ENCODE assay signal across 14 cellular contexts in genomic region chr3:121822973-121823372, GRCh38. TPM values are rescaled to one million over a fixed set of nuclear protein-coding genes. Genes with fewer than 3 reads are reported as not detected.
DNase-seq lines count a peak whose midpoint lies in the region; ATAC-seq, FAIRE-seq and TF ChIP-seq lines count a peak whose summit lies in the region.
"Had no signal": no experiment of that assay in that cellular context is flagged by ENCODE, and none has a peak within 500 bp of the region (broad histone marks: within the 10 kb centered on the region; RNA-seq: fewer than 3 reads in every experiment).

No MANE protein-coding gene starts in this region.

- TF ChIP-seq EP300 in GM12878 (IDR thresholded peaks at IDR 0.05; ENCODE audit: borderline replicate concordance in 1 of 2, control insufficient read depth in 1 of 2, low read depth in 2 of 2, low read length in 2 of 2) = no peak

- H3K4me1 ChIP-seq in GM12878 (ENCODE audit: control insufficient read depth, insufficient read depth, low read length) (no peaks in the 10 kb centered on the region), small intestine (ENCODE audit: control insufficient read depth in 2 of 2, insufficient read depth in 1 of 2, low read depth in 1 of 2, low read length in 1 of 2) (no peaks in the 10 kb centered on the region)
- H3K4me1 ChIP-seq: HAP-1 had no signal

- in situ Hi-C loops in GM12878 (cut with MboI) = no loop called here

- POLR2A ChIA-PET in GM12878 (lab: Charles Lee) = no interaction called here

- peak; percentile 68 for FAIRE-seq in GM19239 (lab: Jason Lieb, UNC)
- no peak for FAIRE-seq in GM12878 (lab: Jason Lieb, UNC)
- FAIRE-seq in small intestine (lab: Jason Lieb, UNC) = peak; percentile 81
- FAIRE-seq: H1 had no signal

- ATAC-seq in activated T-cell treated with anti-CD3 and anti-CD28 coated beads, Interleukin-2, amount 50 U/mL, for 72 hours (replicated peaks in 1 of 2) = no peak
- no peak for ATAC-seq in GM12878
- ATAC-seq in GM19397 (IDR thresholded peaks at IDR 0.05; ENCODE audit: unreplicated experiment) = no peak

- no peak overlapping the region for H3K4me3 Mint-ChIP-seq in activated T-cell treated with anti-CD3 and anti-CD28 coated beads, Interleukin-2, amount 50 U/mL, for 72 hours
- H3K4me3 Mint-ChIP-seq: B cell; CD4-positive, alpha-beta T cell had no signal

- no peak for TF ChIP-seq POLR2A in GM12878 (IDR thresholded peaks at IDR 0.05; ENCODE audit: low read depth, low read length)

- H3K79me2 ChIP-seq in GM12878 (ENCODE audit: control insufficient read depth, insufficient read depth, low read length) = peaks cover 17% of the 10 kb centered on the region

- H3K27ac ChIP-seq in GM12878 (ENCODE audit: control insufficient read depth, insufficient read depth) = no peak overlapping the region
- no peak overlapping the region for H3K27ac ChIP-seq in small intestine (ENCODE audit: low read depth in 1 of 2, low read length in 1 of 2)

- H3K4me2 ChIP-seq in GM12878 (ENCODE audit: control insufficient read depth, insufficient read depth) = no peak overlapping the region

- intact Hi-C loops in GM12878 (cut with micrococcal nuclease; ENCODE audit: unreplicated experiment) = no loop called here

- 100% methylated on average over 1 of the region's 1 CpG for WGBS in GM12878 (ENCODE audit: insufficient coverage, insufficient replicate concordance, low lambda C conversion rate, missing lambda C conversion rate)
- 100% methylated on average over 1 of the region's 1 CpG for WGBS in small intestine, 3 donors

- no peak overlapping the region for H3K9ac ChIP-seq in GM12878 (ENCODE audit: control insufficient read depth, insufficient read depth, low read length)

- TF ChIP-seq RAD21 in GM12878 (IDR thresholded peaks at IDR 0.05; ENCODE audit: insufficient read depth, low read depth, low read length) = no peak

- H3K4me3 ChIP-seq in GM12878 (no peak overlapping the region), small intestine (ENCODE audit: low read depth in 1 of 2, low read length in 2 of 2) (no peak overlapping the region)
- H3K4me3 ChIP-seq: HAP-1 had no signal

- RAD21 ChIA-PET in GM12878 (lab: Charles Lee; ENCODE audit: unreplicated experiment) = interaction anchor here (0.9 kb wide), 1 partner anchor 9 kb away, joined by 3 read pairs; no protein-coding TSS in a partner anchor

- CTCF ChIA-PET in GM12878 (lab: Yijun Ruan, JAX) = no interaction called here

- H3K4me1 Mint-ChIP-seq in activated T-cell treated with anti-CD3 and anti-CD28 coated beads, Interleukin-2, amount 50 U/mL, for 72 hours (ENCODE audit: low read depth) = no peaks in the 10 kb centered on the region

- BruUV-seq in GM12878 (replicated peaks; lab: Mats Ljungman, UMichigan) = no TSS peak

- SMC1A ChIA-PET in GM12878 (lab: Charles Lee; ENCODE audit: uncharacterized antibody, unreplicated experiment) = no interaction called here

- no peaks in the 10 kb centered on the region for H3K27me3 Mint-ChIP-seq in activated T-cell treated with anti-CD3 and anti-CD28 coated beads, Interleukin-2, amount 50 U/mL, for 72 hours (ENCODE audit: low read depth)
- H3K27me3 Mint-ChIP-seq: B cell; CD4-positive, alpha-beta T cell; IgD-negative memory B cell had no signal

- H3K9me3 Mint-ChIP-seq in activated T-cell treated with anti-CD3 and anti-CD28 coated beads, Interleukin-2, amount 50 U/mL, for 72 hours = peaks cover 3 to 5% of the 10 kb centered on the region in 2 donors

- H3K9me3 ChIP-seq in GM12878 (replicated peaks; ENCODE audit: control insufficient read depth, insufficient read depth, low read length) = peaks cover 29% of the 10 kb centered on the region
- no peaks in the 10 kb centered on the region for H3K9me3 ChIP-seq in small intestine (ENCODE audit: control insufficient read depth, low read depth)

- peaks cover 26 to 74% of the 10 kb centered on the region in 2 donors for H3K36me3 Mint-ChIP-seq in activated T-cell treated with anti-CD3 and anti-CD28 coated beads, Interleukin-2, amount 50 U/mL, for 72 hours (ENCODE audit: insufficient read depth in 2 of 2)

- H3K27me3 ChIP-seq in GM12878 (replicated peaks in 1 of 2; ENCODE audit: control insufficient read depth in 2 of 2, insufficient read depth in 2 of 2, low read length in 1 of 2) = no peaks in the 10 kb centered on the region
- H3K27me3 ChIP-seq in small intestine (ENCODE audit: control insufficient read depth in 2 of 2, insufficient read depth in 2 of 2, low read length in 2 of 2) = no peaks in the 10 kb centered on the region

- no peak for TF ChIP-seq CTCF in GM12878 (IDR thresholded peaks at IDR 0.05 in 2 of 3, conservative IDR thresholded peaks at IDR 0.05 in 1 of 3; ENCODE audit: control insufficient read depth in 2 of 3, extremely low read depth in 1 of 3, insufficient read depth in 1 of 3, low read depth in 3 of 3, low read length in 3 of 3)

- no peaks in the 10 kb centered on the region for H4K20me1 ChIP-seq in GM12878 (ENCODE audit: control insufficient read depth, insufficient read depth)

- peak overlapping the region; percentile 76 for H3K27ac Mint-ChIP-seq in activated T-cell treated with anti-CD3 and anti-CD28 coated beads, Interleukin-2, amount 50 U/mL, for 72 hours
- H3K27ac Mint-ChIP-seq: B cell; CD4-positive, alpha-beta T cell; IgD-negative memory B cell had no signal

- H2AFZ ChIP-seq in GM12878 (ENCODE audit: control insufficient read depth, low read depth, low read length) = no peak overlapping the region

- no peak for DNase-seq in activated T-cell treated with anti-CD3 and anti-CD28 coated beads, Interleukin-2, amount 50 U/mL, for 72 hours
- DNase-seq in activated T-cell treated with anti-CD3 and anti-CD28 coated beads for 4 hours (no peak), GM19239 (ENCODE audit: insufficient read length, low spot score) (no peak), GM12878 (ENCODE audit: low read depth, low spot score) (no peak), small intestine (no peak), NCI-H1105 treated with DMSO at 0.1 percent for 48 hours (lab: John Stamatoyannopoulos, UW) (no peak)
- DNase-seq: C1 segment of cervical spinal cord; CD4-positive, alpha-beta T cell; DMS79 had no signal

- H3K36me3 ChIP-seq in GM12878 (ENCODE audit: control insufficient read depth in 2 of 2, insufficient read depth in 2 of 2, low read length in 1 of 2) = peaks cover 6 to 34% of the 10 kb centered on the region in 2 experiments
- H3K36me3 ChIP-seq in small intestine (ENCODE audit: control insufficient read depth in 2 of 2, insufficient read depth in 2 of 2, low read length in 2 of 2) = peaks cover 3 to 5% of the 10 kb centered on the region in 2 donors

TF ChIP-seq in GM12878, 131 proteins besides CTCF, POLR2A, EP300 and RAD21:
- TF ChIP-seq BHLHE40 (IDR thresholded peaks at IDR 0.05; ENCODE audit: borderline replicate concordance in 1 of 2, low read depth in 2 of 2, low read length in 1 of 2) = no peak
- no peak for TF ChIP-seq TCF3 (IDR thresholded peaks at IDR 0.05; ENCODE audit: borderline replicate concordance, insufficient read depth, low read depth, low read length)
- peak; percentile 59; the same call in 1 of the 2 replicates for TF ChIP-seq ZNF217 (IDR thresholded peaks at IDR 0.05)
- peak; percentile 79; the same call in 1 of the 2 replicates for TF ChIP-seq CBX5 (IDR thresholded peaks at IDR 0.05; ENCODE audit: low read depth)
- TF ChIP-seq KDM1A (IDR thresholded peaks at IDR 0.05; ENCODE audit: borderline replicate concordance) = 0 out of 2 replicates have a peak, but pooled peaks have one; percentile 29

RNA-seq across cellular contexts. Expression of gene IQCB1, which starts 11.9 kb away (rescaled TPM):
- total RNA-seq in activated T-cell treated with anti-CD3 and anti-CD28 coated beads, Interleukin-2, amount 50 U/mL, for 72 hours = 10 to 100 TPM; 42.2 to 58.6 TPM
- 167 and 187 TPM in 2 replicates for total RNA-seq in GM12878 (2013; cell fraction: nucleolus; rRNA removed)
- total RNA-seq in GM12878 (2014; rRNA removed) (48.5 and 67.8 TPM in 2 replicates), GM12878 (2014; rRNA removed; fragmentation: Illumina TruSeq; extraction: Trizol) (67.8 and 69.4 TPM in 2 replicates), GM12878 (2021) (38.5 and 41.7 TPM in 2 replicates)
- polyA plus RNA-seq in GM12878 (2011; ENCODE audit: low read depth) = 30.9 TPM
- polyA plus RNA-seq in GM12878 (2011; rRNA removed) (68.7 and 100 TPM in 2 replicates), GM12878 (2014; fragmentation: Illumina TruSeq; extraction: Trizol) (55.4 and 69.0 TPM in 2 replicates), GM12878 (2014; fragmentation: Nextera tagmentation; extraction: Ambion mirVana) (10 to 100 TPM; 36.0 to 45.1 TPM), GM12878 (2014; rRNA removed) (39.4 and 50.1 TPM in 2 replicates), GM12878 (2016; fragmentation: Nextera tagmentation; extraction: Ambion mirVana) (10 to 100 TPM; 45.9 to 49.3 TPM), small intestine (10 to 100 TPM in 1 of 3 donors, 1 to 10 TPM in 2; 8.9 to 12.8 (median 9.4) TPM)
- 25.6 and 32.5 TPM in 2 replicates for polyA plus RNA-seq in GM12878 (2011; cell fraction: cytosol; rRNA removed)
- polyA plus RNA-seq in GM12878 (2011; cell fraction: nucleus; rRNA removed) = 78.9 and 89.8 TPM in 2 replicates
- 36.7 TPM in 2 replicates for polyA plus RNA-seq in GM12878 (2012)
- polyA minus RNA-seq in GM12878 (2011; rRNA and poly(A)+ RNA removed) = 65.1 and 84.3 TPM in 2 replicates
- 7.8 and 15.0 TPM in 2 replicates for polyA minus RNA-seq in GM12878 (2011; cell fraction: cytosol; rRNA and poly(A)+ RNA removed)
- 65.3 and 106 TPM in 2 replicates for polyA minus RNA-seq in GM12878 (2011; cell fraction: nucleus; rRNA and poly(A)+ RNA removed)

RNA-seq across cellular contexts. Expression of gene EAF2, which starts 12.0 kb away (rescaled TPM):
- 10 to 100 TPM; 14.2 to 17.9 TPM for total RNA-seq in activated T-cell treated with anti-CD3 and anti-CD28 coated beads, Interleukin-2, amount 50 U/mL, for 72 hours
- 144 and 145 TPM in 2 replicates for total RNA-seq in GM12878 (2013; cell fraction: nucleolus; rRNA removed)
- total RNA-seq in GM12878 (2014; rRNA removed) = 48.8 and 52.6 TPM in 2 replicates
- 65.4 and 67.6 TPM in 2 replicates for total RNA-seq in GM12878 (2014; rRNA removed; fragmentation: Illumina TruSeq; extraction: Trizol)
- total RNA-seq in GM12878 (2021) = 43.0 and 47.3 TPM in 2 replicates
- polyA plus RNA-seq in GM12878 (2011; ENCODE audit: low read depth) = 52.4 TPM
- 75.5 and 106 TPM in 2 replicates for polyA plus RNA-seq in GM12878 (2011; rRNA removed)
- 33.5 and 36.6 TPM in 2 replicates for polyA plus RNA-seq in GM12878 (2011; cell fraction: cytosol; rRNA removed)
- 32.8 and 35.1 TPM in 2 replicates for polyA plus RNA-seq in GM12878 (2011; cell fraction: nucleus; rRNA removed)
- 48.8 and 73.9 TPM in 2 replicates for polyA plus RNA-seq in GM12878 (2012)
- 68.9 and 74.6 TPM in 2 replicates for polyA plus RNA-seq in GM12878 (2014; fragmentation: Illumina TruSeq; extraction: Trizol)
- polyA plus RNA-seq in GM12878 (2014; fragmentation: Nextera tagmentation; extraction: Ambion mirVana) = 100 to 1,000 TPM; 172 to 193 TPM
- polyA plus RNA-seq in GM12878 (2014; rRNA removed) = 40.7 and 53.6 TPM in 2 replicates
- 100 to 1,000 TPM; 123 to 136 TPM for polyA plus RNA-seq in GM12878 (2016; fragmentation: Nextera tagmentation; extraction: Ambion mirVana)
- polyA minus RNA-seq in GM12878 (2011; rRNA and poly(A)+ RNA removed) = 45.3 and 65.5 TPM in 2 replicates
- 11.5 and 16.1 TPM in 2 replicates for polyA minus RNA-seq in GM12878 (2011; cell fraction: cytosol; rRNA and poly(A)+ RNA removed)
- 60.4 and 82.5 TPM in 2 replicates for polyA minus RNA-seq in GM12878 (2011; cell fraction: nucleus; rRNA and poly(A)+ RNA removed)
- 10 to 100 TPM in 1 of 3 donors, 1 to 10 TPM in 2; 4.9 to 18.1 (median 8.5) TPM for polyA plus RNA-seq in small intestine
